Comparison of ENCODE assay signal across 9 cellular contexts in the genomic region with DNA sequence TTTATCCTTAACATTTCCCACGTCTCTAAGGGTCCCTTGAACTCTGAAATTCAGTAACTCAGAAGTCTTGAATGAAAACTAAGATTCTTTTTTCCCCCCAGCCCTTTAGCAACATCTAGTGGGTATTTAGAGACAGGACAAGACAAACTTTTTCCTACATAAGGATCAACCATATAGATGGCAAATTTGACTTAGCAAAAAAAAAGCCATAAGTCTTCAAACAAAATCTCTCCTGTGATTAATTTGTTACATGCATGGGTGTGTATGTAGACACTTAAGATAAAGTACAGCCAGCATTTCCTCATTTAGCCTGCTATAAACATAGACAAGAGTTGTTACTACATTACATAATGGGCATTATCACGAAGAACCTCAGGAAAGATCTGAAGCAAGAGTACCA. TPM values are rescaled to one million over a fixed set of nuclear protein-coding genes. Genes with fewer than 3 reads are reported as not detected.
DNase-seq lines count a peak whose midpoint lies in the region; ATAC-seq, FAIRE-seq and TF ChIP-seq lines count a peak whose summit lies in the region.
"Had no signal": no experiment of that assay in that cellular context is flagged by ENCODE, and none has a peak within 500 bp of the region (broad histone marks: within the 10 kb centered on the region; RNA-seq: fewer than 3 reads in every experiment).

No MANE protein-coding gene starts in this region.

- ATAC-seq in T-helper 17 cell, result peak; percentile 52
- no peak for ATAC-seq in GM21825 (IDR thresholded peaks at IDR 0.05; ENCODE audit: unreplicated experiment)
- ATAC-seq in GM19351 (IDR thresholded peaks at IDR 0.05; ENCODE audit: unreplicated experiment), result no peak

- 38% methylated on average over 2 of the region's 2 CpGs for WGBS in hepatocyte (ENCODE audit: low lambda C conversion rate, missing lambda C conversion rate)

- FAIRE-seq in GM18507 (lab: Jason Lieb, UNC), result peak; percentile 15

- no peaks in the 10 kb centered on the region for H3K79me2 ChIP-seq in hepatocyte

- H3K9me2 ChIP-seq in hepatocyte (replicated peaks; ENCODE audit: insufficient read depth), result no peaks in the 10 kb centered on the region

- H3K36me3 Mint-ChIP-seq in T-helper 17 cell (ENCODE audit: low read depth), result no peaks in the 10 kb centered on the region

- no peak overlapping the region for H3K27ac Mint-ChIP-seq in T-helper 17 cell

- H3K27me3 Mint-ChIP-seq in T-helper 17 cell, result peaks cover 16% of the 10 kb centered on the region

- no peak overlapping the region for H2AFZ ChIP-seq in hepatocyte

- H3K4me3 ChIP-seq in AG10803 (ENCODE audit: low read length) (no peak overlapping the region), hepatocyte (no peak overlapping the region)

- H4K20me1 ChIP-seq in hepatocyte (ENCODE audit: insufficient read depth, poor library complexity, severe bottlenecking), result no peaks in the 10 kb centered on the region

- no peak overlapping the region for H3K27ac ChIP-seq in hepatocyte

- H3K4me3 Mint-ChIP-seq in T-helper 17 cell, result no peak overlapping the region

- DNase-seq in AG10803 (ENCODE audit: low read depth), result peak; percentile 52
- DNase-seq in GM18507 (ENCODE audit: extremely low spot score, insufficient read length, low read depth), result no peak
- DNase-seq in T-helper 17 cell, result no peak
- peak; percentile 53 for DNase-seq in hepatocyte (ENCODE audit: low spot score)
- DNase-seq in activated naive CD4-positive, alpha-beta T cell treated with Interleukin-2 at 50 U/mL for 16 hours, result no peak
- DNase-seq in MV-4-11 (lab: John Stamatoyannopoulos, UW), result no peak

- no peaks in the 10 kb centered on the region for H3K27me3 ChIP-seq in hepatocyte

- peaks cover 6% of the 10 kb centered on the region for H3K4me1 ChIP-seq in hepatocyte (ENCODE audit: insufficient read depth)

- peak; percentile 74 for TF ChIP-seq CTCF in AG10803 (conservative IDR thresholded peaks at IDR 0.05; ENCODE audit: low read length)
- TF ChIP-seq CTCF in hepatocyte (IDR thresholded peaks at IDR 0.05; ENCODE audit: poor library complexity), result peak; percentile 66

- no peaks in the 10 kb centered on the region for H3K36me3 ChIP-seq in hepatocyte (replicated peaks; ENCODE audit: insufficient read depth, low read depth)

- no peak overlapping the region for H3K4me2 ChIP-seq in hepatocyte

- H3K4me1 Mint-ChIP-seq in T-helper 17 cell, result peaks cover 5% of the 10 kb centered on the region

- no peaks in the 10 kb centered on the region for H3K9me3 ChIP-seq in T-helper 17 cell (ENCODE audit: control insufficient read depth, low read length, poor library complexity, severe bottlenecking)
- no peaks in the 10 kb centered on the region for H3K9me3 ChIP-seq in hepatocyte (ENCODE audit: low read depth)

RNA-seq across cellular contexts. Expression of a gene that starts 29.1 kb away (rescaled TPM):
- under 1 TPM; 0.37 to 0.47 TPM for total RNA-seq in T-helper 17 cell
- 0.47 and 0.60 TPM in 2 replicates for total RNA-seq in hepatocyte
- polyA plus RNA-seq in hepatocyte, result 0.19 and 0.44 TPM in 2 replicates
- total RNA-seq: dermis microvascular lymphatic vessel endothelial cell had no signal

Comparison
In these comparisons a context has a peak if more than half of its experiments do, and no peak if none do; other contexts are left out.
1. DNase-seq: peak in AG10803 (single experiment) and hepatocyte (single experiment); none in GM18507 (single experiment), T-helper 17 cell (0 of 3), activated naive CD4-positive, alpha-beta T cell treated with Interleukin-2 at 50 U/mL for 16 hours (single experiment) and MV-4-11 (single experiment).